In the genomic region with DNA sequence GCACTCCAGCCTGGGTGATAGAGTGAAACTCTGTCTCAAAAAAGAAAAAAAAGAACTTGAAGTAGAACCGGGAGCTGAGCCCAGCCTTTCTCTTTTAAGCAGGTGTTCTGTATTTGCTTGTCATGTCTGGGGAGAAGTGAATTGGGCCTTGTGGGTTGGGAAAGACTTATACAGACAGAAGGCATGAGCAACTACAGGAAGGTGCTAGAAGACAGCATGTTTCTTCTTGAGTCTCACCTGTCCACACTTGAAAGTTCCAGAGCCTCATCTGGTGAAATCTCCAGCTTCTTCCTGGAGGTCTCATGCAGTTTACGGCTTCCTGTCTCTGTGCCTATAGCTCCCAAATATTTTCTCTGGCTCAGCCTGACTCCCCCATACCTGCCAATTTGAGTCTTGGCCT, we compare ENCODE assay signal across 1 cellular context.
TF ChIP-seq lines count a peak whose summit lies in the region.

No MANE protein-coding gene starts in this region.

TF ChIP-seq in K562, 482 proteins besides CTCF, POLR2A, EP300 and RAD21:
- no peak for TF ChIP-seq ZNF384 (IDR thresholded peaks at IDR 0.05; ENCODE audit: low read depth, low read length)
- TF ChIP-seq MYBL2 (IDR thresholded peaks at IDR 0.05; ENCODE audit: low read depth), result no peak
- TF ChIP-seq MYBL2 (CRISPR knock-in tag; IDR thresholded peaks at IDR 0.05; ENCODE audit: borderline replicate concordance), result no peak
- TF ChIP-seq, protein P1, sequence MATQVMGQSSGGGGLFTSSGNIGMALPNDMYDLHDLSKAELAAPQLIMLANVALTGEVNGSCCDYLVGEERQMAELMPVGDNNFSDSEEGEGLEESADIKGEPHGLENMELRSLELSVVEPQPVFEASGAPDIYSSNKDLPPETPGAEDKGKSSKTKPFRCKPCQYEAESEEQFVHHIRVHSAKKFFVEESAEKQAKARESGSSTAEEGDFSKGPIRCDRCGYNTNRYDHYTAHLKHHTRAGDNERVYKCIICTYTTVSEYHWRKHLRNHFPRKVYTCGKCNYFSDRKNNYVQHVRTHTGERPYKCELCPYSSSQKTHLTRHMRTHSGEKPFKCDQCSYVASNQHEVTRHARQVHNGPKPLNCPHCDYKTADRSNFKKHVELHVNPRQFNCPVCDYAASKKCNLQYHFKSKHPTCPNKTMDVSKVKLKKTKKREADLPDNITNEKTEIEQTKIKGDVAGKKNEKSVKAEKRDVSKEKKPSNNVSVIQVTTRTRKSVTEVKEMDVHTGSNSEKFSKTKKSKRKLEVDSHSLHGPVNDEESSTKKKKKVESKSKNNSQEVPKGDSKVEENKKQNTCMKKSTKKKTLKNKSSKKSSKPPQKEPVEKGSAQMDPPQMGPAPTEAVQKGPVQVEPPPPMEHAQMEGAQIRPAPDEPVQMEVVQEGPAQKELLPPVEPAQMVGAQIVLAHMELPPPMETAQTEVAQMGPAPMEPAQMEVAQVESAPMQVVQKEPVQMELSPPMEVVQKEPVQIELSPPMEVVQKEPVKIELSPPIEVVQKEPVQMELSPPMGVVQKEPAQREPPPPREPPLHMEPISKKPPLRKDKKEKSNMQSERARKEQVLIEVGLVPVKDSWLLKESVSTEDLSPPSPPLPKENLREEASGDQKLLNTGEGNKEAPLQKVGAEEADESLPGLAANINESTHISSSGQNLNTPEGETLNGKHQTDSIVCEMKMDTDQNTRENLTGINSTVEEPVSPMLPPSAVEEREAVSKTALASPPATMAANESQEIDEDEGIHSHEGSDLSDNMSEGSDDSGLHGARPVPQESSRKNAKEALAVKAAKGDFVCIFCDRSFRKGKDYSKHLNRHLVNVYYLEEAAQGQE (CRISPR knock-in tag; IDR thresholded peaks at IDR 0.05; ENCODE audit: low read depth), result no peak
- no peak for TF ChIP-seq ZNF551 (CRISPR knock-in tag; IDR thresholded peaks at IDR 0.05)
- no peak for TF ChIP-seq PTRF (tag; IDR thresholded peaks at IDR 0.05)
- TF ChIP-seq, protein P2, sequence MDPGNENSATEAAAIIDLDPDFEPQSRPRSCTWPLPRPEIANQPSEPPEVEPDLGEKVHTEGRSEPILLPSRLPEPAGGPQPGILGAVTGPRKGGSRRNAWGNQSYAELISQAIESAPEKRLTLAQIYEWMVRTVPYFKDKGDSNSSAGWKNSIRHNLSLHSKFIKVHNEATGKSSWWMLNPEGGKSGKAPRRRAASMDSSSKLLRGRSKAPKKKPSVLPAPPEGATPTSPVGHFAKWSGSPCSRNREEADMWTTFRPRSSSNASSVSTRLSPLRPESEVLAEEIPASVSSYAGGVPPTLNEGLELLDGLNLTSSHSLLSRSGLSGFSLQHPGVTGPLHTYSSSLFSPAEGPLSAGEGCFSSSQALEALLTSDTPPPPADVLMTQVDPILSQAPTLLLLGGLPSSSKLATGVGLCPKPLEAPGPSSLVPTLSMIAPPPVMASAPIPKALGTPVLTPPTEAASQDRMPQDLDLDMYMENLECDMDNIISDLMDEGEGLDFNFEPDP (CRISPR knock-in tag; IDR thresholded peaks at IDR 0.05), result no peak
- TF ChIP-seq, protein P3, sequence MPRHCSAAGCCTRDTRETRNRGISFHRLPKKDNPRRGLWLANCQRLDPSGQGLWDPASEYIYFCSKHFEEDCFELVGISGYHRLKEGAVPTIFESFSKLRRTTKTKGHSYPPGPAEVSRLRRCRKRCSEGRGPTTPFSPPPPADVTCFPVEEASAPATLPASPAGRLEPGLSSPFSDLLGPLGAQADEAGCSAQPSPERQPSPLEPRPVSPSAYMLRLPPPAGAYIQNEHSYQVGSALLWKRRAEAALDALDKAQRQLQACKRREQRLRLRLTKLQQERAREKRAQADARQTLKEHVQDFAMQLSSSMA (CRISPR knock-in tag; IDR thresholded peaks at IDR 0.05), result no peak
- TF ChIP-seq ZNF316 (IDR thresholded peaks at IDR 0.05), result no peak
- no peak for TF ChIP-seq TGIF2 (CRISPR knock-in tag; IDR thresholded peaks at IDR 0.05)
- TF ChIP-seq FOXJ2 (tag; IDR thresholded peaks at IDR 0.05), result no peak
- no peak for TF ChIP-seq HMG20A (CRISPR knock-in tag; conservative IDR thresholded peaks at IDR 0.05)
- no peak for TF ChIP-seq ELF1 (tag; IDR thresholded peaks at IDR 0.05)
